8 cellular contexts compared by ENCODE assay signal in genomic region chr19:47609885-47610545, GRCh38. TPM values are rescaled to one million over a fixed set of nuclear protein-coding genes. Genes with fewer than 3 reads are reported as not detected.
DNase-seq lines count a peak whose midpoint lies in the region; ATAC-seq and TF ChIP-seq lines count a peak whose summit lies in the region.

No MANE protein-coding gene starts in this region.

- H3K27ac Mint-ChIP-seq in endothelial cell (ENCODE audit: unreplicated experiment), result peak overlapping the region; percentile 87
- H3K27ac Mint-ChIP-seq in stimulated activated naive B cell treated with anti-CD40 and anti-IgM and Interleukin-4, amounts not matched to agents 10 μg/mL and 1 μg/mL and 100 μg/mL, for 72 hours, result peak overlapping the region; percentile 67

- peaks cover 25% of the 10 kb centered on the region for H3K4me1 ChIP-seq in ES-I3 (ENCODE audit: insufficient read depth, low read length)

- peaks cover 17% of the 10 kb centered on the region for H3K27me3 Mint-ChIP-seq in endothelial cell (ENCODE audit: unreplicated experiment)
- H3K27me3 Mint-ChIP-seq in stimulated activated naive B cell treated with anti-CD40 and anti-IgM and Interleukin-4, amounts not matched to agents 10 μg/mL and 1 μg/mL and 100 μg/mL, for 72 hours, result no peaks in the 10 kb centered on the region

- H3K4me1 Mint-ChIP-seq in endothelial cell (ENCODE audit: unreplicated experiment), result peaks cover 37% of the 10 kb centered on the region
- H3K4me1 Mint-ChIP-seq in stimulated activated naive B cell treated with anti-CD40 and anti-IgM and Interleukin-4, amounts not matched to agents 10 μg/mL and 1 μg/mL and 100 μg/mL, for 72 hours, result peaks cover 31 to 47% of the 10 kb centered on the region in 2 donors

- H3K4me3 Mint-ChIP-seq in endothelial cell (ENCODE audit: unreplicated experiment), result peak overlapping the region; percentile 84
- peak overlapping the region; percentile 70 to 81 for H3K4me3 Mint-ChIP-seq in stimulated activated naive B cell treated with anti-CD40 and anti-IgM and Interleukin-4, amounts not matched to agents 10 μg/mL and 1 μg/mL and 100 μg/mL, for 72 hours

- ATAC-seq in stimulated activated naive B cell treated with anti-CD40 and anti-IgM and Interleukin-4, amounts not matched to agents 10 μg/mL and 1 μg/mL and 100 μg/mL, for 72 hours (replicated peaks), result no peak
- ATAC-seq in GM18858 (IDR thresholded peaks at IDR 0.05; ENCODE audit: unreplicated experiment) (no peak), HG03175 (IDR thresholded peaks at IDR 0.05; ENCODE audit: unreplicated experiment) (no peak)

- H3K36me3 ChIP-seq in ES-I3 (ENCODE audit: insufficient read depth, low read length), result no peaks in the 10 kb centered on the region

- peaks cover 3% of the 10 kb centered on the region for H3K36me3 Mint-ChIP-seq in endothelial cell (ENCODE audit: low read depth, unreplicated experiment)
- peaks cover 1 to 10% of the 10 kb centered on the region in 2 donors for H3K36me3 Mint-ChIP-seq in stimulated activated naive B cell treated with anti-CD40 and anti-IgM and Interleukin-4, amounts not matched to agents 10 μg/mL and 1 μg/mL and 100 μg/mL, for 72 hours

- H3K9me3 ChIP-seq in ES-I3 (ENCODE audit: control insufficient read depth, insufficient read depth, low read length), result no peaks in the 10 kb centered on the region

- no peaks in the 10 kb centered on the region for H3K9me3 Mint-ChIP-seq in endothelial cell (ENCODE audit: unreplicated experiment)
- H3K9me3 Mint-ChIP-seq in stimulated activated naive B cell treated with anti-CD40 and anti-IgM and Interleukin-4, amounts not matched to agents 10 μg/mL and 1 μg/mL and 100 μg/mL, for 72 hours, result peaks cover 0 to 2% of the 10 kb centered on the region in 2 donors

- H3K9ac ChIP-seq in ES-I3 (ENCODE audit: low read depth, low read length), result peak overlapping the region; percentile 84

- no peak for TF ChIP-seq CTCF in endothelial cell (IDR thresholded peaks at IDR 0.05; ENCODE audit: unreplicated experiment)

- peak; percentile 82 for DNase-seq in NCI-H146 (lab: John Stamatoyannopoulos, UW)
- DNase-seq in activated T-cell treated with anti-CD3 and anti-CD28 coated beads for 1 hour (ENCODE audit: low read depth), result peak; percentile 40
- peak; percentile 56 for DNase-seq in endothelial cell (ENCODE audit: low spot score)
- DNase-seq in midbrain (lab: John Stamatoyannopoulos, UW), result peak; percentile 29
- DNase-seq in stimulated activated naive B cell treated with anti-CD40 and anti-IgM and Interleukin-4, amounts not matched to agents 10 μg/mL and 1 μg/mL and 100 μg/mL, for 72 hours, result peak; percentile 9

RNA-seq across cellular contexts. Expression of gene BICRA, which starts 1.1 kb away (rescaled TPM):
- 24.1 TPM for total RNA-seq in endothelial cell (ENCODE audit: unreplicated experiment)

RNA-seq across cellular contexts. Expression of gene ZNF541, which starts 37.1 kb away (rescaled TPM):
- total RNA-seq in endothelial cell (ENCODE audit: unreplicated experiment), result not detected

Comparison
In these comparisons a context has a peak if more than half of its experiments do, and no peak if none do; other contexts are left out.
1. DNase-seq: peak in every context shown above with its lines; median percentile 82 in NCI-H146; 56 in endothelial cell; 40 in activated T-cell treated with anti-CD3 and anti-CD28 coated beads for 1 hour; 29 in midbrain; 9 in stimulated activated naive B cell treated with anti-CD40 and anti-IgM and Interleukin-4, amounts not matched to agents 10 μg/mL and 1 μg/mL and 100 μg/mL, for 72 hours.